ENCODE assay signal across 21 cellular contexts in the genomic region with DNA sequence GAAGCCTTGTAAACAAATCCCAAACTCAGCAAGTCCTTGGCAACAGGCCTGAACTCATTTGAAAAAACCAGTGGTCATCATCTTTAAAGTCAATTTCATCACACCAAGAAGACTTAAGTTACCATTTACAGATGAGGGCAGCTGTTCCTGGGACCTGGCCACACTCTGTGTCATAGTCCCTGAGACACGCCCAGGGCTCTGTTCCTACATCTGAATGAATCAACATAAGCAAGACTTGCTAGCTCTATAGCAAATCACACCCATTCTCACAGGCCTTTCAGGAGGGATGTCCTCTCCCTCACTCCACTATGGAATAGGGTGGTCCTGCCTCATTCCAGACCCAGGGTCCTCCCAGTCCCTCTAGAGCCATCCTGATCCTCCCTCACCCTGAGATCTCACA.
DNase-seq lines count a peak whose midpoint lies in the region; ATAC-seq and TF ChIP-seq lines count a peak whose summit lies in the region.
"Had no signal": no experiment of that assay in that cellular context is flagged by ENCODE, and none has a peak within 500 bp of the region (broad histone marks: within the 10 kb centered on the region; RNA-seq: fewer than 3 reads in every experiment).

No MANE protein-coding gene starts in this region.

- ATAC-seq in esophagus mucosa (peak; percentile 70), GM21717 (IDR thresholded peaks at IDR 0.05; ENCODE audit: unreplicated experiment) (no peak), HG03354 (IDR thresholded peaks at IDR 0.05; ENCODE audit: poor library complexity, severe bottlenecking, unreplicated experiment) (no peak)
- ATAC-seq: activated T-cell treated with anti-CD3 and anti-CD28 coated beads, Interleukin-2, amount 50 U/mL, for 4 hours had no signal

- H3K9me3 Mint-ChIP-seq in chondrocyte (ENCODE audit: low read depth): no peaks in the 10 kb centered on the region
- H3K9me3 Mint-ChIP-seq: activated naive CD4-positive, alpha-beta T cell treated with anti-CD3 and anti-CD28 coated beads for 36 hours; activated T-cell treated with anti-CD3 and anti-CD28 coated beads, Interleukin-2, amount 50 U/mL, for 4 hours had no signal

- no peaks in the 10 kb centered on the region for H3K36me3 Mint-ChIP-seq in chondrocyte (ENCODE audit: low read depth)

- peak; percentile 1 for DNase-seq in ELR (ENCODE audit: low read depth)
- peak; percentile 26 for DNase-seq in NAMALWA (ENCODE audit: low spot score)
- peak; percentile 14 for DNase-seq in mucosa of gallbladder (ENCODE audit: low spot score)
- no peak for DNase-seq in ureter (ENCODE audit: low spot score)
- no peak for DNase-seq in chondrocyte (ENCODE audit: low spot score)
- DNase-seq: activated CD4-positive, CD25-positive, alpha-beta regulatory T cell treated with anti-CD3 and anti-CD28 coated beads, Interleukin-2, amount 50 U/mL, for 72 hours; activated CD8-positive, alpha-beta memory T cell treated with anti-CD3 and anti-CD28 coated beads for 24 hours; activated naive CD4-positive, alpha-beta T cell treated with anti-CD3 and anti-CD28 coated beads for 36 hours; activated T-cell treated with anti-CD3 and anti-CD28 coated beads, Interleukin-2, amount 50 U/mL, for 4 hours; amygdala; midbrain; NCI-H1092; NCI-H1930; NCI-H226; posterior cingulate gyrus; stimulated activated CD4-positive, alpha-beta T cell treated with anti-CD3 and anti-CD28 coated beads, Interleukin-1b, Interleukin-23, amount 100 ng/mL, for 48 hours; stimulated activated naive CD4-positive, alpha-beta T cell treated with Interleukin-2 at 50 U/mL for 16 hours; SW 1271 had no signal

- TF ChIP-seq CTCF in chondrocyte (IDR thresholded peaks at IDR 0.05): no peak

- no peak overlapping the region for H3K4me3 Mint-ChIP-seq in chondrocyte (ENCODE audit: unreplicated experiment)
- H3K4me3 Mint-ChIP-seq: activated naive CD4-positive, alpha-beta T cell treated with anti-CD3 and anti-CD28 coated beads for 36 hours; activated T-cell treated with anti-CD3 and anti-CD28 coated beads, Interleukin-2, amount 50 U/mL, for 4 hours had no signal

- no peak overlapping the region for H3K27ac Mint-ChIP-seq in chondrocyte (ENCODE audit: unreplicated experiment)
- H3K27ac Mint-ChIP-seq: activated naive CD4-positive, alpha-beta T cell treated with anti-CD3 and anti-CD28 coated beads for 36 hours had no signal

- no peaks in the 10 kb centered on the region for H3K4me1 Mint-ChIP-seq in chondrocyte (ENCODE audit: low read depth)

- H3K27me3 Mint-ChIP-seq in chondrocyte (ENCODE audit: low read depth): peaks cover 54% of the 10 kb centered on the region

Comparison
In these comparisons a context has a peak if more than half of its experiments do, and no peak if none do; other contexts are left out.
1. DNase-seq: peak in ELR (single experiment), NAMALWA (single experiment) and mucosa of gallbladder (single experiment); none in ureter (single experiment) and chondrocyte (single experiment).